Comparison of ENCODE assay signal across 8 cellular contexts in the genomic region with DNA sequence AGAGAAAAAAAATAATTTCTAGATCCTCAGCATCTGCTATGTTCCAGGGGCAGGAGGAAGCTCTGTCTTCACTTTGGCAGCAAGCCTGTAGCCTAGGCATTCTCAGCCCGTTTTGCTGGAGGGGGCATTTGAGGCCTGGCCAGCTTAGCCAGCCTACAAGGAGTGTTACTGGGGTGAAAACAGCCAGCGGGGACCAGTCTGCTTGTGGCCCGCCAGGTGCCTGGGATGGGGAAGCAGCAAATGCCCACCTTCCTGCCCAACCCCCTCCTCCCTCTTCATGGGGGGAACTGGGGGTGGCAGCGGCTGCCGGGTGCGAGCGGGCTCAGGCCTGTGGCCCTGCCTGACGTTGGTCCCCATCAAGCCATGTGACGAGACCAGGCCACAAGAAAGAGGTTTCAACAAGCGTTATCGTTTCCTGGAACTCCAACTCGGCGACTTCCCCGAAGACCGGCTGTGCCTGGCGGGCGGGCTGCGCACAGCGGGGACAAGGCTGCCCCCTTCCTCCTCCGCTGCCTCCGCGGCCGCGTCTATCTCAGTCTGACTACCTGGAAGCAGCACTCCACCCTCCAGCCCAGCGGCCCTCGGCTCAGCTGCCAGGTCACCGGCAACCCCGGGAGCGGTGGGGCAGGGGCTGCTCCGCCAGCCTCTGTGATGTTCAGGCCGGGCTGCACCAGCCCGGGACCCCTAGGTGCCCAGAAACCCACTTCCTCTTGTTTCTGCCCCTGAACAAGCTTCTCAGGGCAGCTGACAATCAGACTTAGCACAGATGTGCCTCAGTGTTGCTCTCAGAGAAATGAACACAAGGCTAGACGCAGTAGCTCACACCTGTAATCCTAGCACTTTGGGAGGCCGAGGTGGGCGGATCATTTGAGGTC. TPM values are rescaled to one million over a fixed set of nuclear protein-coding genes. Genes with fewer than 3 reads are reported as not detected.
DNase-seq lines count a peak whose midpoint lies in the region; ATAC-seq and TF ChIP-seq lines count a peak whose summit lies in the region.

No MANE protein-coding gene starts in this region.

- H3K36me3 Mint-ChIP-seq in activated CD8-positive, alpha-beta T cell treated with anti-CD3 and anti-CD28 coated beads for 36 hours (ENCODE audit: low read depth): no peaks in the 10 kb centered on the region

- H3K4me3 Mint-ChIP-seq in activated CD8-positive, alpha-beta T cell treated with anti-CD3 and anti-CD28 coated beads for 36 hours: peak overlapping the region; percentile 63

- CTCF ChIA-PET in activated CD8-positive, alpha-beta T cell treated with anti-CD3 and anti-CD28 coated beads for 36 hours (lab: Charles Lee): interaction anchor here (0.9 to 2.6 kb wide), 8 partner anchors 8 to 262 kb away, joined by 3 to 13 read pairs (median 4); a partner anchor contains a TSS

- POLR2A ChIA-PET in activated CD8-positive, alpha-beta T cell treated with anti-CD3 and anti-CD28 coated beads for 36 hours (lab: Charles Lee): interaction anchor here (0.6 to 4.1 kb wide), 18 partner anchors 9 to 270 kb away, joined by 3 to 52 read pairs (median 4); a partner anchor contains a TSS

- H3K27ac Mint-ChIP-seq in activated CD8-positive, alpha-beta T cell treated with anti-CD3 and anti-CD28 coated beads for 36 hours: peak overlapping the region; percentile 98

- ATAC-seq in GM19023 (IDR thresholded peaks at IDR 0.05; ENCODE audit: unreplicated experiment) (peak; percentile 59), HG03378 (IDR thresholded peaks at IDR 0.05; ENCODE audit: unreplicated experiment) (peak; percentile 49), Right ventricle myocardium superior (ENCODE audit: poor library complexity) (peak; percentile 61)
- ATAC-seq in activated CD8-positive, alpha-beta T cell treated with anti-CD3 and anti-CD28 coated beads for 36 hours: peak; percentile 81

- TF ChIP-seq CTCF in activated CD8-positive, alpha-beta T cell treated with anti-CD3 and anti-CD28 coated beads for 36 hours (IDR thresholded peaks at IDR 0.05): no peak

- no peaks in the 10 kb centered on the region for H3K27me3 Mint-ChIP-seq in activated CD8-positive, alpha-beta T cell treated with anti-CD3 and anti-CD28 coated beads for 36 hours

- peak; percentile 97 for DNase-seq in activated CD8-positive, alpha-beta T cell treated with anti-CD3 and anti-CD28 coated beads for 36 hours
- DNase-seq in Right ventricle myocardium superior: peak; percentile 65
- DNase-seq in stimulated activated CD8-positive, alpha-beta memory T cell treated with anti-CD3 and anti-CD28 coated beads, Interleukin-12 subunit alpha, Interleukin-12 subunit beta, amount 100 ng/mL, for 24 hours (ENCODE audit: extremely low read depth): peak; percentile 82
- DNase-seq in NCI-H345 treated with DMSO at 0.1 percent for 48 hours (lab: John Stamatoyannopoulos, UW; ENCODE audit: unreplicated experiment): no peak
- no peak for DNase-seq in NCI-H2171 treated with DMSO at 0.1 percent for 48 hours (lab: John Stamatoyannopoulos, UW)
- no peak for DNase-seq in SHP77 (lab: John Stamatoyannopoulos, UW)

- intact Hi-C loops in activated CD8-positive, alpha-beta T cell treated with anti-CD3 and anti-CD28 coated beads for 36 hours (cut with micrococcal nuclease): loop anchor here (1.0 to 2.0 kb wide), 2 partner anchors 8 to 138 kb away; no protein-coding TSS in a partner anchor
- intact Hi-C loops in Right ventricle myocardium superior (cut with DNase I): no loop called here

- peaks cover 75% of the 10 kb centered on the region for H3K4me1 Mint-ChIP-seq in activated CD8-positive, alpha-beta T cell treated with anti-CD3 and anti-CD28 coated beads for 36 hours (ENCODE audit: low read depth)

- no peaks in the 10 kb centered on the region for H3K9me3 Mint-ChIP-seq in activated CD8-positive, alpha-beta T cell treated with anti-CD3 and anti-CD28 coated beads for 36 hours

RNA-seq across cellular contexts. Expression of a gene that starts 22.9 kb away (rescaled TPM):
- 10 to 100 TPM; 75.7 to 75.8 TPM for total RNA-seq in activated CD8-positive, alpha-beta T cell treated with anti-CD3 and anti-CD28 coated beads for 36 hours
- 3.7 TPM for total RNA-seq in Right ventricle myocardium superior

RNA-seq across cellular contexts. Expression of a gene that starts 36.0 kb away (rescaled TPM):
- total RNA-seq in activated CD8-positive, alpha-beta T cell treated with anti-CD3 and anti-CD28 coated beads for 36 hours: not detected
- total RNA-seq in Right ventricle myocardium superior: not detected

RNA-seq across cellular contexts. Expression of a gene that starts 40.3 kb away (rescaled TPM):
- not detected for total RNA-seq in activated CD8-positive, alpha-beta T cell treated with anti-CD3 and anti-CD28 coated beads for 36 hours
- total RNA-seq in Right ventricle myocardium superior: not detected

RNA-seq across cellular contexts. Expression of a gene that starts 43.2 kb away (rescaled TPM):
- total RNA-seq in activated CD8-positive, alpha-beta T cell treated with anti-CD3 and anti-CD28 coated beads for 36 hours: not detected
- not detected for total RNA-seq in Right ventricle myocardium superior

RNA-seq across cellular contexts. Expression of a gene that starts 48.0 kb away (rescaled TPM):
- total RNA-seq in activated CD8-positive, alpha-beta T cell treated with anti-CD3 and anti-CD28 coated beads for 36 hours: not detected
- not detected for total RNA-seq in Right ventricle myocardium superior

Comparison
In these comparisons a context has a peak if more than half of its experiments do, and no peak if none do; other contexts are left out.
1. DNase-seq: peak in activated CD8-positive, alpha-beta T cell treated with anti-CD3 and anti-CD28 coated beads for 36 hours (single experiment), Right ventricle myocardium superior (single experiment) and stimulated activated CD8-positive, alpha-beta memory T cell treated with anti-CD3 and anti-CD28 coated beads, Interleukin-12 subunit alpha, Interleukin-12 subunit beta, amount 100 ng/mL, for 24 hours (single experiment); none in NCI-H345 treated with DMSO at 0.1 percent for 48 hours (single experiment), NCI-H2171 treated with DMSO at 0.1 percent for 48 hours (single experiment) and SHP77 (0 of 2).
2. RNA of a gene that starts 22.9 kb away (total RNA-seq): 75.7 to 75.8 TPM in activated CD8-positive, alpha-beta T cell treated with anti-CD3 and anti-CD28 coated beads for 36 hours; 3.7 TPM in Right ventricle myocardium superior (single experiment); every median in the first group is over 10 times any median in the second.
3. Peak in every context shown above with its lines, with median percentiles within 50 percentile points of each other: ATAC-seq.